In genomic region chr7:151276651-151277590, GRCh38 we compare ENCODE assay signal across 8 cellular contexts. TPM values are rescaled to one million over a fixed set of nuclear protein-coding genes. Genes with fewer than 3 reads are reported as not detected.
DNase-seq lines count a peak whose midpoint lies in the region; ATAC-seq lines count a peak whose summit lies in the region.

No MANE protein-coding gene starts in this region.

- peak overlapping the region; percentile 30 to 71 for H3K4me3 ChIP-seq in muscle layer of colon (ENCODE audit: low read depth in 1 of 2, low read length in 2 of 2)

- no peaks in the 10 kb centered on the region for H3K9me3 ChIP-seq in muscle layer of colon (ENCODE audit: low read length)

- H3K4me1 ChIP-seq in muscle layer of colon (ENCODE audit: insufficient read depth, low read length), result peaks cover 23% of the 10 kb centered on the region

- no peak overlapping the region for H3K9ac ChIP-seq in muscle layer of colon (ENCODE audit: low read length)

- ATAC-seq in HG02973 (IDR thresholded peaks at IDR 0.05; ENCODE audit: unreplicated experiment), result peak; percentile 54
- ATAC-seq in esophagus mucosa, result peak; percentile 63
- ATAC-seq in GM18870 (IDR thresholded peaks at IDR 0.05; ENCODE audit: unreplicated experiment), result no peak

- no peaks in the 10 kb centered on the region for H3K36me3 ChIP-seq in muscle layer of colon (ENCODE audit: insufficient read depth, low read length)

- no peak overlapping the region for H3K27ac ChIP-seq in muscle layer of colon (ENCODE audit: low read depth, low read length)

- peaks cover 0 to under 1% of the 10 kb centered on the region in 2 donors for H3K27me3 ChIP-seq in muscle layer of colon (ENCODE audit: control insufficient read depth in 1 of 2, insufficient read depth in 2 of 2, low read length in 2 of 2)

- peak; percentile 49 for DNase-seq in DMS114 treated with DMSO at 0.1 percent for 48 hours (lab: John Stamatoyannopoulos, UW; ENCODE audit: unreplicated experiment)
- peak; percentile 6 for DNase-seq in NCI-H82 treated with DMSO at 0.1 percent for 48 hours (lab: John Stamatoyannopoulos, UW; ENCODE audit: unreplicated experiment)
- DNase-seq in activated T-cell treated with anti-CD3 and anti-CD28 coated beads for 24 hours (ENCODE audit: low read depth), result peak; percentile 51
- peak; percentile 70 for DNase-seq in stimulated activated CD8-positive, alpha-beta memory T cell treated with anti-CD3 and anti-CD28 coated beads, Interleukin-4, amount 100 ng/mL, for 48 hours

RNA-seq across cellular contexts. Expression of gene SMARCD3, which starts 28.4 kb away (rescaled TPM):
- 6.7 TPM for total RNA-seq in esophagus mucosa

RNA-seq across cellular contexts. Expression of gene CHPF2, which starts 44.6 kb away (rescaled TPM):
- total RNA-seq in esophagus mucosa, result 10.9 TPM

RNA-seq across cellular contexts. Expression of gene ABCF2, which starts 49.9 kb away (rescaled TPM):
- 25.7 TPM for total RNA-seq in esophagus mucosa

Comparison
In these comparisons a context has a peak if more than half of its experiments do, and no peak if none do; other contexts are left out.
1. DNase-seq: peak in every context shown above with its lines; median percentile 70 in stimulated activated CD8-positive, alpha-beta memory T cell treated with anti-CD3 and anti-CD28 coated beads, Interleukin-4, amount 100 ng/mL, for 48 hours; 51 in activated T-cell treated with anti-CD3 and anti-CD28 coated beads for 24 hours; 49 in DMS114 treated with DMSO at 0.1 percent for 48 hours; 6 in NCI-H82 treated with DMSO at 0.1 percent for 48 hours.